ENCODE assay signal across 7 cellular contexts in genomic region chr4:3369781-3370660, GRCh38.
DNase-seq lines count a peak whose midpoint lies in the region; FAIRE-seq and TF ChIP-seq lines count a peak whose summit lies in the region.

No MANE protein-coding gene starts in this region.

- 43% methylated on average over 33 of the region's 33 CpGs for WGBS in smooth muscle cell (ENCODE audit: low lambda C conversion rate)

- H3K79me2 ChIP-seq in smooth muscle cell (ENCODE audit: low read depth), result peaks cover 7% of the 10 kb centered on the region

- no peak for TF ChIP-seq CTCF in smooth muscle cell (IDR thresholded peaks at IDR 0.05; ENCODE audit: borderline replicate concordance, insufficient read depth, poor library complexity, severe bottlenecking)

- no peaks in the 10 kb centered on the region for H3K36me3 ChIP-seq in smooth muscle cell (ENCODE audit: low read depth)

- H3K4me2 ChIP-seq in smooth muscle cell, result peak overlapping the region; percentile 67

- H3K9me3 ChIP-seq in smooth muscle cell (replicated peaks; ENCODE audit: low read depth), result no peaks in the 10 kb centered on the region

- peaks cover 88% of the 10 kb centered on the region for H4K20me1 ChIP-seq in smooth muscle cell (ENCODE audit: low read depth)

- no peaks in the 10 kb centered on the region for H3F3A ChIP-seq in smooth muscle cell (ENCODE audit: low read depth)

- peak overlapping the region; percentile 75 for H3K27ac ChIP-seq in smooth muscle cell (ENCODE audit: low read depth)

- peaks cover 35% of the 10 kb centered on the region for H3K4me1 ChIP-seq in smooth muscle cell (ENCODE audit: low read depth)

- DNase-seq in GM12891 (ENCODE audit: insufficient read length, low spot score) (no peak), NCI-H146 treated with DMSO at 0.1 percent for 48 hours (lab: John Stamatoyannopoulos, UW; ENCODE audit: unreplicated experiment) (peak; percentile 85), amniotic epithelial cell (ENCODE audit: low read depth) (peak; percentile 54), hepatic stellate cell (ENCODE audit: low spot score) (peak; percentile 95), smooth muscle cell (lab: John Stamatoyannopoulos, UW; ENCODE audit: unreplicated experiment) (no peak), T-helper 9 cell (no peak), NCI-H526 treated with DMSO at 0.1 percent for 48 hours (lab: John Stamatoyannopoulos, UW) (no peak)

- peak overlapping the region; percentile 12 for H3K4me3 ChIP-seq in smooth muscle cell

- TF ChIP-seq POLR2A in GM12891 (IDR thresholded peaks at IDR 0.05; ENCODE audit: low read depth, low read length), result no peak

- peak overlapping the region; percentile 51 for H3K9ac ChIP-seq in smooth muscle cell (ENCODE audit: low read depth)

- FAIRE-seq in GM12891 (lab: Jason Lieb, UNC), result peak; percentile 79

- no peaks in the 10 kb centered on the region for H3K27me3 ChIP-seq in smooth muscle cell (ENCODE audit: low read depth)

- H2AFZ ChIP-seq in smooth muscle cell (ENCODE audit: low read depth), result no peak overlapping the region

TF ChIP-seq in GM12891, 5 proteins besides CTCF, POLR2A, EP300 and RAD21:
- TF ChIP-seq SPI1 (IDR thresholded peaks at IDR 0.05; ENCODE audit: low read depth, low read length), result no peak
- no peak for TF ChIP-seq TAF1 (IDR thresholded peaks at IDR 0.05; ENCODE audit: low read depth, low read length)
- TF ChIP-seq POLR2AphosphoS5 (IDR thresholded peaks at IDR 0.05; ENCODE audit: low read depth, low read length), result no peak
- no peak for TF ChIP-seq POU2F2 (IDR thresholded peaks at IDR 0.05; ENCODE audit: low read depth, low read length)
- TF ChIP-seq PAX5 (IDR thresholded peaks at IDR 0.05; ENCODE audit: insufficient read depth, low read length, severe bottlenecking), result no peak

Comparison
In these comparisons a context has a peak if more than half of its experiments do, and no peak if none do; other contexts are left out.
1. DNase-seq: peak in NCI-H146 treated with DMSO at 0.1 percent for 48 hours (single experiment), amniotic epithelial cell (single experiment) and hepatic stellate cell (single experiment); none in GM12891 (single experiment), smooth muscle cell (single experiment), T-helper 9 cell (single experiment) and NCI-H526 treated with DMSO at 0.1 percent for 48 hours (single experiment).